1 cellular context compared by ENCODE assay signal in genomic region chr4:55574252-55574651, GRCh38.
TF ChIP-seq lines count a peak whose summit lies in the region.

No MANE protein-coding gene starts in this region.

TF ChIP-seq in K562, 482 proteins besides CTCF, POLR2A, EP300 and RAD21:
- TF ChIP-seq CEBPB (tag; IDR thresholded peaks at IDR 0.05): peak; percentile 63
- no peak for TF ChIP-seq ZFX (CRISPR knock-in tag; IDR thresholded peaks at IDR 0.05)
- TF ChIP-seq CBFA2T2 (conservative IDR thresholded peaks at IDR 0.05): 0 out of 2 replicates have a peak, but pooled peaks have one; percentile 16
- TF ChIP-seq HDGF (IDR thresholded peaks at IDR 0.05): no peak
- TF ChIP-seq NFIX (CRISPR knock-in tag; IDR thresholded peaks at IDR 0.05; ENCODE audit: low read depth): no peak
- TF ChIP-seq ATF3 (IDR thresholded peaks at IDR 0.05): peak; percentile 37; the same call in 1 of the 2 replicates
- no peak for TF ChIP-seq ATF3 (CRISPR knock-in tag; conservative IDR thresholded peaks at IDR 0.05)
